Comparison of ENCODE assay signal across 1 cellular context in the genomic region with DNA sequence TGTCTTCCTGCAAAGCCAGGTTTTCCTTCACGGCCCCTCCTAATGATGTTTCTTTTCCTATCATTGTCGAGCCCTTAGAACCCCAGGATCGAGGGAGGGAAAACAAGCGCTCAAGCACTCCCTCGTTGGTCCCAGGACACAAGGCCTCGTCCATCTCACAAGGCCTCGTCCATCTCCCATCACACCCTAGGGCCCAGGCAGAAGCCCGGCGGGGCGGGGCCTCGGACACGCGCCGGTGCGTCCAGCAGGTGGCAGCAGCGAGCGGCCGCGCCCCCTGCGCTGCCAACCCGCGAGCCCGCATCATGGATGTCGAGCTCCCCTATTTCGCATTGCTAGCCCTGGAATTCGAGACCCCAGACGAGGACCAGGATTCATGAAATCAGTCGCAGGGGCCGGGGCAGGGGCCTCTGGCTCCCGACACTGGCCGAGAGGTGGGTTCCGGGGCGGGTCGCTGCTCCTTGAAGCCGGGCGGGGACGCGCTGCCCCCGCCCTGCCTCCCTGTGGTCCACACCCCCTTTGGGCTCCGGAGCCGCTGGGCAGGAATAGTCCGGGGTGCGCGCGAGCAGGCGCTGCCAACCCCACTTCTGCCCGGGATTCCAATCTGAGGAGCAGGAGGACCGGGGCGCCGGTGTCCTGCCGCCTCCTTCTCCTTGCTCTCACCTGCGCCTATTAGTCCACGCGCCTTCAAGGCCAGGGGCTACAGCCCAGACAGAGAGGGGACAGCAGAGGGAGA.
A peak's percentile ranks its signal among the peaks of the same experiment; 100 is the strongest.
TF ChIP-seq lines count a peak whose summit lies in the region.

Gene ABLIM3 (plus strand): TSS at position 270 of the 733 bp plus-strand sequence. CDS start 603 bp downstream, outside the sequence.

TF ChIP-seq in HepG2, 621 proteins besides CTCF, POLR2A, EP300 and RAD21 (continued from another document and continues in another):
- 0 out of 2 replicates have a peak, but pooled peaks have one; percentile 44 for TF ChIP-seq TARDBP (CRISPR knock-in tag; IDR thresholded peaks at IDR 0.05)
- no peak for TF ChIP-seq NFIC (IDR thresholded peaks at IDR 0.05; ENCODE audit: low read length)
- TF ChIP-seq, protein P1, sequence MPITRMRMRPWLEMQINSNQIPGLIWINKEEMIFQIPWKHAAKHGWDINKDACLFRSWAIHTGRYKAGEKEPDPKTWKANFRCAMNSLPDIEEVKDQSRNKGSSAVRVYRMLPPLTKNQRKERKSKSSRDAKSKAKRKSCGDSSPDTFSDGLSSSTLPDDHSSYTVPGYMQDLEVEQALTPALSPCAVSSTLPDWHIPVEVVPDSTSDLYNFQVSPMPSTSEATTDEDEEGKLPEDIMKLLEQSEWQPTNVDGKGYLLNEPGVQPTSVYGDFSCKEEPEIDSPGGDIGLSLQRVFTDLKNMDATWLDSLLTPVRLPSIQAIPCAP (CRISPR knock-in tag; IDR thresholded peaks at IDR 0.05; ENCODE audit: low read depth) = no peak
- TF ChIP-seq HOXA5 (CRISPR knock-in tag; IDR thresholded peaks at IDR 0.05) = peak; percentile 55; the same call in 1 of the 2 replicates
- no peak for TF ChIP-seq ZNF460 (CRISPR knock-in tag; IDR thresholded peaks at IDR 0.05; ENCODE audit: borderline replicate concordance)
- no peak for TF ChIP-seq CBX5 (CRISPR knock-in tag; IDR thresholded peaks at IDR 0.05; ENCODE audit: borderline replicate concordance)
- TF ChIP-seq EEA1 (CRISPR knock-in tag; IDR thresholded peaks at IDR 0.05; ENCODE audit: borderline replicate concordance) = no peak
- 0 out of 2 replicates have a peak, but pooled peaks have one; percentile 26 for TF ChIP-seq MED13 (CRISPR knock-in tag; IDR thresholded peaks at IDR 0.05)
- TF ChIP-seq MTF2 (CRISPR knock-in tag; IDR thresholded peaks at IDR 0.05; ENCODE audit: borderline replicate concordance) = no peak
- TF ChIP-seq ARHGAP35 (CRISPR knock-in tag; IDR thresholded peaks at IDR 0.05; ENCODE audit: borderline replicate concordance) = no peak
- peak; percentile 68; the same call in 1 of the 2 replicates for TF ChIP-seq RNF2 (conservative IDR thresholded peaks at IDR 0.05; ENCODE audit: low read depth)
- TF ChIP-seq DMAP1 (CRISPR knock-in tag; IDR thresholded peaks at IDR 0.05) = no peak
- TF ChIP-seq ZMAT3 (CRISPR knock-in tag; conservative IDR thresholded peaks at IDR 0.05) = no peak; the same call in 1 of the 2 replicates
- peak; percentile 83 for TF ChIP-seq ZFY (CRISPR knock-in tag; IDR thresholded peaks at IDR 0.05)
- TF ChIP-seq, protein P2, sequence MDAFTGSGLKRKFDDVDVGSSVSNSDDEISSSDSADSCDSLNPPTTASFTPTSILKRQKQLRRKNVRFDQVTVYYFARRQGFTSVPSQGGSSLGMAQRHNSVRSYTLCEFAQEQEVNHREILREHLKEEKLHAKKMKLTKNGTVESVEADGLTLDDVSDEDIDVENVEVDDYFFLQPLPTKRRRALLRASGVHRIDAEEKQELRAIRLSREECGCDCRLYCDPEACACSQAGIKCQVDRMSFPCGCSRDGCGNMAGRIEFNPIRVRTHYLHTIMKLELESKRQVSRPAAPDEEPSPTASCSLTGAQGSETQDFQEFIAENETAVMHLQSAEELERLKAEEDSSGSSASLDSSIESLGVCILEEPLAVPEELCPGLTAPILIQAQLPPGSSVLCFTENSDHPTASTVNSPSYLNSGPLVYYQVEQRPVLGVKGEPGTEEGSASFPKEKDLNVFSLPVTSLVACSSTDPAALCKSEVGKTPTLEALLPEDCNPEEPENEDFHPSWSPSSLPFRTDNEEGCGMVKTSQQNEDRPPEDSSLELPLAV (CRISPR knock-in tag; conservative IDR thresholded peaks at IDR 0.05; ENCODE audit: low read depth) = no peak
- 0 out of 2 replicates have a peak, but pooled peaks have one; percentile 39 for TF ChIP-seq ZNF569 (CRISPR knock-in tag; IDR thresholded peaks at IDR 0.05; ENCODE audit: borderline replicate concordance)
- no peak for TF ChIP-seq HMG20B (CRISPR knock-in tag; conservative IDR thresholded peaks at IDR 0.05)
- TF ChIP-seq, protein P3, sequence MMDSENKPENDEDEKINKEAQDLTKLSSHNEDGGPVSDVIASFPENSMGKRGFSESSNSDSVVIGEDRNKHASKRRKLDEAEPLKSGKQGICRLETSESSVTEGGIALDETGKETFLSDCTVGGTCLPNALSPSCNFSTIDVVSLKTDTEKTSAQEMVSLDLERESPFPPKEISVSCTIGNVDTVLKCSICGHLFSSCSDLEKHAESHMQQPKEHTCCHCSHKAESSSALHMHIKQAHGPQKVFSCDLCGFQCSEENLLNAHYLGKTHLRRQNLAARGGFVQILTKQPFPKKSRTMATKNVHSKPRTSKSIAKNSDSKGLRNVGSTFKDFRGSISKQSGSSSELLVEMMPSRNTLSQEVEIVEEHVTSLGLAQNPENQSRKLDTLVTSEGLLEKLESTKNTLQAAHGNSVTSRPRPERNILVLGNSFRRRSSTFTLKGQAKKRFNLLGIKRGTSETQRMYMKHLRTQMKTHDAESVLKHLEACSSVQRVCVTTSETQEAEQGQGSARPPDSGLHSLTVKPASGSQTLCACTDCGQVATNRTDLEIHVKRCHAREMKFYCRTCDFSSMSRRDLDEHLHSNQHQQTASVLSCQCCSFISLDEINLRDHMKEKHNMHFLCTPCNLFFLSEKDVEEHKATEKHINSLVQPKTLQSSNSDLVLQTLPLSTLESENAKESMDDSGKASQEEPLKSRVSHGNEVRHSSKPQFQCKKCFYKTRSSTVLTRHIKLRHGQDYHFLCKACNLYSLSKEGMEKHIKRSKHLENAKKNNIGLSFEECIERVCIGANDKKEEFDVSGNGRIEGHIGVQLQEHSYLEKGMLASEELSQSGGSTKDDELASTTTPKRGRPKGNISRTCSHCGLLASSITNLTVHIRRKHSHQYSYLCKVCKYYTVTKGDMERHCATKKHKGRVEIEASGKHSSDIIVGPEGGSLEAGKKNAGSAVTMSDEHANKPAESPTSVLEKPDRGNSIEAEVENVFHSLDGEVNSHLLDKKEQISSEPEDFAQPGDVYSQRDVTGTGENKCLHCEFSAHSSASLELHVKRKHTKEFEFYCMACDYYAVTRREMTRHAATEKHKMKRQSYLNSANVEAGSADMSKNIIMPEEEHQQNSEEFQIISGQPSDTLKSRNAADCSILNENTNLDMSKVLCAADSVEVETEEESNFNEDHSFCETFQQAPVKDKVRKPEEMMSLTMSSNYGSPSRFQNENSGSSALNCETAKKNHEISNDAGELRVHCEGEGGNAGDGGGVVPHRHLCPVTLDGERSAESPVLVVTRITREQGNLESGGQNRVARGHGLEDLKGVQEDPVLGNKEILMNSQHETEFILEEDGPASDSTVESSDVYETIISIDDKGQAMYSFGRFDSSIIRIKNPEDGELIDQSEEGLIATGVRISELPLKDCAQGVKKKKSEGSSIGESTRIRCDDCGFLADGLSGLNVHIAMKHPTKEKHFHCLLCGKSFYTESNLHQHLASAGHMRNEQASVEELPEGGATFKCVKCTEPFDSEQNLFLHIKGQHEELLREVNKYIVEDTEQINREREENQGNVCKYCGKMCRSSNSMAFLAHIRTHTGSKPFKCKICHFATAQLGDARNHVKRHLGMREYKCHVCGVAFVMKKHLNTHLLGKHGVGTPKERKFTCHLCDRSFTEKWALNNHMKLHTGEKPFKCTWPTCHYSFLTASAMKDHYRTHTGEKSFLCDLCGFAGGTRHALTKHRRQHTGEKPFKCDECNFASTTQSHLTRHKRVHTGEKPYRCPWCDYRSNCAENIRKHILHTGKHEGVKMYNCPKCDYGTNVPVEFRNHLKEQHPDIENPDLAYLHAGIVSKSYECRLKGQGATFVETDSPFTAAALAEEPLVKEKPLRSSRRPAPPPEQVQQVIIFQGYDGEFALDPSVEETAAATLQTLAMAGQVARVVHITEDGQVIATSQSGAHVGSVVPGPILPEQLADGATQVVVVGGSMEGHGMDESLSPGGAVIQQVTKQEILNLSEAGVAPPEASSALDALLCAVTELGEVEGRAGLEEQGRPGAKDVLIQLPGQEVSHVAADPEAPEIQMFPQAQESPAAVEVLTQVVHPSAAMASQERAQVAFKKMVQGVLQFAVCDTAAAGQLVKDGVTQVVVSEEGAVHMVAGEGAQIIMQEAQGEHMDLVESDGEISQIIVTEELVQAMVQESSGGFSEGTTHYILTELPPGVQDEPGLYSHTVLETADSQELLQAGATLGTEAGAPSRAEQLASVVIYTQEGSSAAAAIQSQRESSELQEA (CRISPR knock-in tag; IDR thresholded peaks at IDR 0.05; ENCODE audit: not compliant biosample characterization) = no peak
- no peak for TF ChIP-seq ZSCAN31 (CRISPR knock-in tag; IDR thresholded peaks at IDR 0.05; ENCODE audit: low read depth)
- TF ChIP-seq HDAC1 (CRISPR knock-in tag; IDR thresholded peaks at IDR 0.05) = peak; percentile 55
- TF ChIP-seq TEAD3 (CRISPR knock-in tag; optimal IDR thresholded peaks at IDR 0.05; ENCODE audit: borderline replicate concordance) = peak; percentile 42
- TF ChIP-seq ZNF7 (CRISPR knock-in tag; IDR thresholded peaks at IDR 0.05) = no peak
- TF ChIP-seq MIER3 (CRISPR knock-in tag; IDR thresholded peaks at IDR 0.05; ENCODE audit: borderline replicate concordance) = no peak
- TF ChIP-seq, protein P4, sequence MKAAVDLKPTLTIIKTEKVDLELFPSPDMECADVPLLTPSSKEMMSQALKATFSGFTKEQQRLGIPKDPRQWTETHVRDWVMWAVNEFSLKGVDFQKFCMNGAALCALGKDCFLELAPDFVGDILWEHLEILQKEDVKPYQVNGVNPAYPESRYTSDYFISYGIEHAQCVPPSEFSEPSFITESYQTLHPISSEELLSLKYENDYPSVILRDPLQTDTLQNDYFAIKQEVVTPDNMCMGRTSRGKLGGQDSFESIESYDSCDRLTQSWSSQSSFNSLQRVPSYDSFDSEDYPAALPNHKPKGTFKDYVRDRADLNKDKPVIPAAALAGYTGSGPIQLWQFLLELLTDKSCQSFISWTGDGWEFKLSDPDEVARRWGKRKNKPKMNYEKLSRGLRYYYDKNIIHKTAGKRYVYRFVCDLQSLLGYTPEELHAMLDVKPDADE (CRISPR knock-in tag; IDR thresholded peaks at IDR 0.05) = no peak
- TF ChIP-seq ARNT2 (CRISPR knock-in tag; IDR thresholded peaks at IDR 0.05; ENCODE audit: low read depth) = 0 out of 2 replicates have a peak, but pooled peaks have one; percentile 62
- peak; percentile 75; the same call in 1 of the 2 replicates for TF ChIP-seq CREB3 (CRISPR knock-in tag; IDR thresholded peaks at IDR 0.05)
- TF ChIP-seq MXD4 (CRISPR knock-in tag; IDR thresholded peaks at IDR 0.05) = peak; percentile 45; the same call in 1 of the 2 replicates
- TF ChIP-seq, protein P5, sequence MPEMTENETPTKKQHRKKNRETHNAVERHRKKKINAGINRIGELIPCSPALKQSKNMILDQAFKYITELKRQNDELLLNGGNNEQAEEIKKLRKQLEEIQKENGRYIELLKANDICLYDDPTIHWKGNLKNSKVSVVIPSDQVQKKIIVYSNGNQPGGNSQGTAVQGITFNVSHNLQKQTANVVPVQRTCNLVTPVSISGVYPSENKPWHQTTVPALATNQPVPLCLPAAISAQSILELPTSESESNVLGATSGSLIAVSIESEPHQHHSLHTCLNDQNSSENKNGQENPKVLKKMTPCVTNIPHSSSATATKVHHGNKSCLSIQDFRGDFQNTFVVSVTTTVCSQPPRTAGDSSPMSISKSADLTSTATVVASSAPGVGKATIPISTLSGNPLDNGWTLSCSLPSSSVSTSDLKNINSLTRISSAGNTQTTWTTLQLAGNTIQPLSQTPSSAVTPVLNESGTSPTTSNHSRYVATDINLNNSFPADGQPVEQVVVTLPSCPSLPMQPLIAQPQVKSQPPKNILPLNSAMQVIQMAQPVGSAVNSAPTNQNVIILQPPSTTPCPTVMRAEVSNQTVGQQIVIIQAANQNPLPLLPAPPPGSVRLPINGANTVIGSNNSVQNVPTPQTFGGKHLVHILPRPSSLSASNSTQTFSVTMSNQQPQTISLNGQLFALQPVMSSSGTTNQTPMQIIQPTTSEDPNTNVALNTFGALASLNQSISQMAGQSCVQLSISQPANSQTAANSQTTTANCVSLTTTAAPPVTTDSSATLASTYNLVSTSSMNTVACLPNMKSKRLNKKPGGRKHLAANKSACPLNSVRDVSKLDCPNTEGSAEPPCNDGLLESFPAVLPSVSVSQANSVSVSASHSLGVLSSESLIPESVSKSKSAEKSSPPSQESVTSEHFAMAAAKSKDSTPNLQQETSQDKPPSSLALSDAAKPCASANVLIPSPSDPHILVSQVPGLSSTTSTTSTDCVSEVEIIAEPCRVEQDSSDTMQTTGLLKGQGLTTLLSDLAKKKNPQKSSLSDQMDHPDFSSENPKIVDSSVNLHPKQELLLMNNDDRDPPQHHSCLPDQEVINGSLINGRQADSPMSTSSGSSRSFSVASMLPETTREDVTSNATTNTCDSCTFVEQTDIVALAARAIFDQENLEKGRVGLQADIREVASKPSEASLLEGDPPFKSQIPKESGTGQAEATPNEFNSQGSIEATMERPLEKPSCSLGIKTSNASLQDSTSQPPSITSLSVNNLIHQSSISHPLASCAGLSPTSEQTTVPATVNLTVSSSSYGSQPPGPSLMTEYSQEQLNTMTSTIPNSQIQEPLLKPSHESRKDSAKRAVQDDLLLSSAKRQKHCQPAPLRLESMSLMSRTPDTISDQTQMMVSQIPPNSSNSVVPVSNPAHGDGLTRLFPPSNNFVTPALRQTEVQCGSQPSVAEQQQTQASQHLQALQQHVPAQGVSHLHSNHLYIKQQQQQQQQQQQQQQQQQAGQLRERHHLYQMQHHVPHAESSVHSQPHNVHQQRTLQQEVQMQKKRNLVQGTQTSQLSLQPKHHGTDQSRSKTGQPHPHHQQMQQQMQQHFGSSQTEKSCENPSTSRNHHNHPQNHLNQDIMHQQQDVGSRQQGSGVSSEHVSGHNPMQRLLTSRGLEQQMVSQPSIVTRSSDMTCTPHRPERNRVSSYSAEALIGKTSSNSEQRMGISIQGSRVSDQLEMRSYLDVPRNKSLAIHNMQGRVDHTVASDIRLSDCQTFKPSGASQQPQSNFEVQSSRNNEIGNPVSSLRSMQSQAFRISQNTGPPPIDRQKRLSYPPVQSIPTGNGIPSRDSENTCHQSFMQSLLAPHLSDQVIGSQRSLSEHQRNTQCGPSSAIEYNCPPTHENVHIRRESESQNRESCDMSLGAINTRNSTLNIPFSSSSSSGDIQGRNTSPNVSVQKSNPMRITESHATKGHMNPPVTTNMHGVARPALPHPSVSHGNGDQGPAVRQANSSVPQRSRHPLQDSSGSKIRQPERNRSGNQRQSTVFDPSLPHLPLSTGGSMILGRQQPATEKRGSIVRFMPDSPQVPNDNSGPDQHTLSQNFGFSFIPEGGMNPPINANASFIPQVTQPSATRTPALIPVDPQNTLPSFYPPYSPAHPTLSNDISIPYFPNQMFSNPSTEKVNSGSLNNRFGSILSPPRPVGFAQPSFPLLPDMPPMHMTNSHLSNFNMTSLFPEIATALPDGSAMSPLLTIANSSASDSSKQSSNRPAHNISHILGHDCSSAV (CRISPR knock-in tag; IDR thresholded peaks at IDR 0.05; ENCODE audit: borderline replicate concordance) = no peak
- TF ChIP-seq KLF12 (CRISPR knock-in tag; IDR thresholded peaks at IDR 0.05; ENCODE audit: borderline replicate concordance) = peak; percentile 89; the same call in 1 of the 2 replicates
- TF ChIP-seq RCOR2 (CRISPR knock-in tag; IDR thresholded peaks at IDR 0.05) = peak; percentile 52; the same call in 1 of the 2 replicates
- TF ChIP-seq SALL1 (CRISPR knock-in tag; IDR thresholded peaks at IDR 0.05) = peak; percentile 84
- peak; percentile 27; the same call in 1 of the 2 replicates for TF ChIP-seq SOX5 (CRISPR knock-in tag; IDR thresholded peaks at IDR 0.05; ENCODE audit: borderline replicate concordance)
- TF ChIP-seq ZNF879 (CRISPR knock-in tag; IDR thresholded peaks at IDR 0.05) = no peak
- TF ChIP-seq, protein P6, sequence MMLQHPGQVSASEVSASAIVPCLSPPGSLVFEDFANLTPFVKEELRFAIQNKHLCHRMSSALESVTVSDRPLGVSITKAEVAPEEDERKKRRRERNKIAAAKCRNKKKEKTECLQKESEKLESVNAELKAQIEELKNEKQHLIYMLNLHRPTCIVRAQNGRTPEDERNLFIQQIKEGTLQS (CRISPR knock-in tag; IDR thresholded peaks at IDR 0.05) = no peak
